In genomic region chr3:152388631-152389030, GRCh38 we compare ENCODE assay signal across 16 cellular contexts.
DNase-seq lines count a peak whose midpoint lies in the region; ATAC-seq and TF ChIP-seq lines count a peak whose summit lies in the region.
"Had no signal": no experiment of that assay in that cellular context is flagged by ENCODE, and none has a peak within 500 bp of the region (broad histone marks: within the 10 kb centered on the region; RNA-seq: fewer than 3 reads in every experiment).

No MANE protein-coding gene starts in this region.

- no peak overlapping the region for H3K27ac Mint-ChIP-seq in MCF 10A (ENCODE audit: low read depth, unreplicated experiment)
- H3K27ac Mint-ChIP-seq in activated naive CD8-positive, alpha-beta T cell treated with anti-CD3 and anti-CD28 coated beads, Interleukin-2, amount 50 U/mL, for 24 hours, result peak overlapping the region; percentile 37

- H3K9ac ChIP-seq in muscle layer of colon (ENCODE audit: low read length), result no peak overlapping the region

- H3K36me3 ChIP-seq in breast epithelium (no peaks in the 10 kb centered on the region), muscle layer of colon (ENCODE audit: insufficient read depth, low read length) (no peaks in the 10 kb centered on the region), tibial artery (no peaks in the 10 kb centered on the region), upper lobe of right lung (no peaks in the 10 kb centered on the region)

- no peak for TF ChIP-seq POLR2A in breast epithelium (IDR thresholded peaks at IDR 0.05)

- no peaks in the 10 kb centered on the region for H3K9me3 Mint-ChIP-seq in MCF 10A (ENCODE audit: unreplicated experiment)
- no peaks in the 10 kb centered on the region for H3K9me3 Mint-ChIP-seq in activated naive CD8-positive, alpha-beta T cell treated with anti-CD3 and anti-CD28 coated beads, Interleukin-2, amount 50 U/mL, for 24 hours

- TF ChIP-seq CTCF in MCF 10A (IDR thresholded peaks at IDR 0.05; ENCODE audit: unreplicated experiment) (no peak), breast epithelium (IDR thresholded peaks at IDR 0.05) (no peak), tibial artery (IDR thresholded peaks at IDR 0.05) (no peak), upper lobe of right lung (IDR thresholded peaks at IDR 0.05) (no peak)

- H3K36me3 Mint-ChIP-seq in MCF 10A (ENCODE audit: insufficient read depth, unreplicated experiment), result peaks cover 18% of the 10 kb centered on the region
- H3K36me3 Mint-ChIP-seq in activated naive CD8-positive, alpha-beta T cell treated with anti-CD3 and anti-CD28 coated beads, Interleukin-2, amount 50 U/mL, for 24 hours (ENCODE audit: low read depth), result peaks cover 19% of the 10 kb centered on the region

- H3K4me1 ChIP-seq in breast epithelium (peaks cover 0 to 16% of the 10 kb centered on the region in 2 donors), muscle layer of colon (ENCODE audit: insufficient read depth, low read length) (peaks cover 80% of the 10 kb centered on the region), tibial artery (peaks cover 0 to 100% (median 68%) of the 10 kb centered on the region in 4 donors), upper lobe of right lung (peaks cover 69% of the 10 kb centered on the region)

- peaks cover 25% of the 10 kb centered on the region for H3K4me1 Mint-ChIP-seq in MCF 10A (ENCODE audit: insufficient read depth, unreplicated experiment)
- peaks cover 75% of the 10 kb centered on the region for H3K4me1 Mint-ChIP-seq in activated naive CD8-positive, alpha-beta T cell treated with anti-CD3 and anti-CD28 coated beads, Interleukin-2, amount 50 U/mL, for 24 hours

- H3K27me3 ChIP-seq in breast epithelium (no peaks in the 10 kb centered on the region), muscle layer of colon (ENCODE audit: control insufficient read depth in 1 of 2, insufficient read depth in 2 of 2, low read length in 2 of 2) (no peaks in the 10 kb centered on the region), tibial artery (no peaks in the 10 kb centered on the region), upper lobe of right lung (no peaks in the 10 kb centered on the region)

- H3K4me3 Mint-ChIP-seq in MCF 10A (ENCODE audit: unreplicated experiment), result no peak overlapping the region
- H3K4me3 Mint-ChIP-seq in activated naive CD8-positive, alpha-beta T cell treated with anti-CD3 and anti-CD28 coated beads, Interleukin-2, amount 50 U/mL, for 24 hours, result no peak overlapping the region

- H3K9me3 ChIP-seq in breast epithelium (no peaks in the 10 kb centered on the region), muscle layer of colon (ENCODE audit: low read length) (no peaks in the 10 kb centered on the region), tibial artery (no peaks in the 10 kb centered on the region), upper lobe of right lung (no peaks in the 10 kb centered on the region)
- H3K9me3 ChIP-seq: Caco-2 had no signal

- no TSS peak for BruUV-seq in MCF 10A (replicated peaks; lab: Mats Ljungman, UMichigan)

- no peak for ATAC-seq in activated naive CD8-positive, alpha-beta T cell treated with anti-CD3 and anti-CD28 coated beads, Interleukin-2, amount 50 U/mL, for 24 hours
- ATAC-seq in HG02571 (IDR thresholded peaks at IDR 0.05; ENCODE audit: unreplicated experiment) (no peak), upper lobe of right lung (no peak)
- ATAC-seq: SK-N-SH treated with all-trans-retinoic acid at 6 μM for 48 hours had no signal

- intact Hi-C loops in MCF 10A (cut with micrococcal nuclease) (no loop called here), breast epithelium (cut with DNase I; ENCODE audit: low total_unique reads) (no loop called here), tibial artery (cut with DNase I; ENCODE audit: low total_unique reads) (no loop called here), upper lobe of right lung (cut with DNase I) (no loop called here)

- POLR2A ChIA-PET in MCF 10A (lab: Yijun Ruan, JAX), result interaction anchor here (0.6 to 2.7 kb wide), 11 partner anchors 11 to 1060 kb away, joined by 3 to 8 read pairs (median 3); no protein-coding TSS in a partner anchor

- H3K27ac ChIP-seq in breast epithelium (no peak overlapping the region), muscle layer of colon (ENCODE audit: low read depth, low read length) (peak overlapping the region; percentile 22), tibial artery (peak overlapping the region; percentile 48 to 87), upper lobe of right lung (no peak overlapping the region)
- H3K27ac ChIP-seq: HL-60 had no signal

- no peaks in the 10 kb centered on the region for H3K27me3 Mint-ChIP-seq in MCF 10A (ENCODE audit: insufficient read depth, unreplicated experiment)
- H3K27me3 Mint-ChIP-seq in activated naive CD8-positive, alpha-beta T cell treated with anti-CD3 and anti-CD28 coated beads, Interleukin-2, amount 50 U/mL, for 24 hours, result no peaks in the 10 kb centered on the region

- CTCF ChIA-PET in MCF 10A (lab: Yijun Ruan, JAX), result interaction anchor here (0.6 to 1.0 kb wide), 3 partner anchors 35 to 92 kb away, joined by 3 read pairs; no protein-coding TSS in a partner anchor

- H3K4me3 ChIP-seq in breast epithelium (no peak overlapping the region), muscle layer of colon (ENCODE audit: low read depth in 1 of 2, low read length in 2 of 2) (no peak overlapping the region), tibial artery (no peak overlapping the region), upper lobe of right lung (no peak overlapping the region)

- peak; percentile 35 for DNase-seq in MCF 10A (ENCODE audit: unreplicated experiment)
- DNase-seq in breast epithelium (ENCODE audit: low spot score in 2 of 2), result no peak
- no peak for DNase-seq in activated naive CD8-positive, alpha-beta T cell treated with anti-CD3 and anti-CD28 coated beads, Interleukin-2, amount 50 U/mL, for 24 hours
- DNase-seq in tibial artery, result no peak
- no peak for DNase-seq in NCI-H82 treated with DMSO at 0.1 percent for 48 hours (lab: John Stamatoyannopoulos, UW; ENCODE audit: unreplicated experiment)
- no peak for DNase-seq in upper lobe of right lung
- DNase-seq: activated gamma-delta T cell treated with Interleukin-2 at 50 U/mL for 16 hours, NCI-H1417, NCI-H446, OCI-M1, substantia nigra had no signal

Comparison
In these comparisons a context has a peak if more than half of its experiments do, and no peak if none do; other contexts are left out.
1. H3K27ac ChIP-seq: peak in muscle layer of colon (single experiment) and tibial artery (2 of 2); none in breast epithelium (0 of 2) and upper lobe of right lung (single experiment).